ENCODE assay signal across 7 cellular contexts in the genomic region with DNA sequence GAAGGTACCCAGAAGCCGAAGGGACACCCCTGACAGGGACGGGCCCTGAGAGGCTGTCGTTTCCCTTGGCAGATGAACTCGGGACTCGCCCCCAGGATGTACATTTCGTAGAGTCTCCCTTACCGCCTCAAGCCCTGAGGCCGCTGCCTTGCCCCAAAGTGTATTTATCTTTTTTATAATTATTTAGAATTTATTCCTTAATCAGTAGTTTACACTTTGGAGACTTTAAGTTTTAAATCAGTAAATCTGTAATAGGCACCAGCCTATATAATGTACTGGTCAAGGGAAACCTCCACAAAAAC. TPM values are rescaled to one million over a fixed set of nuclear protein-coding genes. Genes with fewer than 3 reads are reported as not detected.
DNase-seq lines count a peak whose midpoint lies in the region; ATAC-seq and TF ChIP-seq lines count a peak whose summit lies in the region.

No MANE protein-coding gene starts in this region.

- H3K27me3 Mint-ChIP-seq in central memory CD8-positive, alpha-beta T cell, result no peaks in the 10 kb centered on the region

- peaks cover 27% of the 10 kb centered on the region for H3K4me1 Mint-ChIP-seq in central memory CD8-positive, alpha-beta T cell

- intact Hi-C loops in HCT116 (cut with micrococcal nuclease), result loop anchor here (2.0 kb wide), 1 partner anchor 61 kb away; no protein-coding TSS in a partner anchor

- no peaks in the 10 kb centered on the region for H3K9me2 ChIP-seq in HCT116 (ENCODE audit: insufficient read depth)

- no peak for TF ChIP-seq CTCF in HCT116 (IDR thresholded peaks at IDR 0.05 in 2 of 3, conservative IDR thresholded peaks at IDR 0.05 in 1 of 3; ENCODE audit: borderline replicate concordance in 1 of 3, insufficient read depth in 1 of 3, low read depth in 2 of 3, low read length in 2 of 3)

- TF ChIP-seq RAD21 in HCT116 (IDR thresholded peaks at IDR 0.05; ENCODE audit: low read depth), result no peak

- peaks cover 5 to 13% of the 10 kb centered on the region in 2 experiments; a peak in 2 of 4 replicates for H3K36me3 ChIP-seq in HCT116 (ENCODE audit: control insufficient read depth in 1 of 2, insufficient read depth in 2 of 2, low read length in 2 of 2)
- peaks cover 33% of the 10 kb centered on the region for H3K36me3 ChIP-seq in MG63
- no peaks in the 10 kb centered on the region for H3K36me3 ChIP-seq in muscle layer of duodenum (ENCODE audit: control insufficient read depth in 1 of 2, insufficient read depth in 2 of 2, low read length in 2 of 2)

- TF ChIP-seq POLR2A in HCT116 (IDR thresholded peaks at IDR 0.05; ENCODE audit: borderline replicate concordance, extremely low read depth, insufficient read depth, insufficient read length), result no peak

- peak overlapping the region; percentile 75 for H3K9ac ChIP-seq in HCT116 (ENCODE audit: low read length)

- peak overlapping the region; percentile 83 for H3K4me3 Mint-ChIP-seq in central memory CD8-positive, alpha-beta T cell

- H3K27ac Mint-ChIP-seq in central memory CD8-positive, alpha-beta T cell (ENCODE audit: low read depth), result peak overlapping the region; percentile 90

- H3K4me3 ChIP-seq in HCT116 (replicated peaks in 1 of 2; ENCODE audit: low read depth in 1 of 2, low read length in 2 of 2) (peak overlapping the region; percentile 70 to 71), MG63 (peak overlapping the region; percentile 85), muscle layer of duodenum (ENCODE audit: low read depth in 1 of 2, low read length in 2 of 2) (peak overlapping the region; percentile 83 to 90)

- ATAC-seq in GM18519 (IDR thresholded peaks at IDR 0.05; ENCODE audit: low FRiP score, unreplicated experiment) (peak; percentile 28), HCT116 (peak; percentile 21; the same call in 1 of the 2 replicates)
- ATAC-seq in central memory CD8-positive, alpha-beta T cell (replicated peaks; ENCODE audit: extremely low read depth, poor library complexity, severe bottlenecking), result peak; percentile 38

- no peaks in the 10 kb centered on the region for H3K9me3 Mint-ChIP-seq in central memory CD8-positive, alpha-beta T cell

- H3K27ac ChIP-seq in HCT116 (ENCODE audit: low read depth, low read length) (peak overlapping the region; percentile 92), muscle layer of duodenum (ENCODE audit: low read length) (peak overlapping the region; percentile 96)

- peaks cover 24 to 46% of the 10 kb centered on the region in 2 experiments for H3K4me1 ChIP-seq in HCT116 (ENCODE audit: control insufficient read depth in 1 of 2, insufficient read depth in 2 of 2, low read length in 2 of 2)
- H3K4me1 ChIP-seq in muscle layer of duodenum (ENCODE audit: control insufficient read depth in 1 of 2, insufficient read depth in 2 of 2, low read length in 2 of 2), result peaks cover 0 to 11% of the 10 kb centered on the region in 2 donors

- CTCF ChIA-PET in HCT116 (lab: Charles Lee), result no interaction called here

- BruUV-seq in HCT116 (replicated peaks; lab: Mats Ljungman, UMichigan), result no TSS peak

- peak overlapping the region; percentile 83 for H3K4me2 ChIP-seq in HCT116 (ENCODE audit: low read length)

- H3K27me3 ChIP-seq in HCT116 (ENCODE audit: insufficient read depth, low read length) (no peaks in the 10 kb centered on the region), MG63 (no peaks in the 10 kb centered on the region), muscle layer of duodenum (ENCODE audit: low read depth, low read length) (no peaks in the 10 kb centered on the region)

- H3K79me2 ChIP-seq in HCT116 (ENCODE audit: insufficient read depth, low read length), result peaks cover 50% of the 10 kb centered on the region

- H4K20me1 ChIP-seq in HCT116 (ENCODE audit: insufficient read depth), result no peaks in the 10 kb centered on the region

- H3K9me3 ChIP-seq in HCT116 (ENCODE audit: control insufficient read depth in 1 of 2, insufficient read depth in 1 of 2, low read depth in 1 of 2, low read length in 2 of 2) (no peaks in the 10 kb centered on the region), MG63 (no peaks in the 10 kb centered on the region), muscle layer of duodenum (ENCODE audit: control insufficient read depth in 1 of 2, low read length in 2 of 2) (no peaks in the 10 kb centered on the region)

- POLR2A ChIA-PET in HCT116 (lab: Charles Lee), result no interaction called here

- peaks cover 17% of the 10 kb centered on the region for H3K36me3 Mint-ChIP-seq in central memory CD8-positive, alpha-beta T cell (ENCODE audit: insufficient read depth)

- no peak overlapping the region for H2AFZ ChIP-seq in HCT116 (ENCODE audit: low read depth, low read length, poor library complexity, severe bottlenecking)

- RAD21 ChIA-PET in HCT116 (lab: Charles Lee; ENCODE audit: low non-redundant PET in 1 of 2, low total read pairs in 2 of 2, uncharacterized antibody in 2 of 2, unreplicated experiment in 2 of 2), result no interaction called here

- DNase-seq in HCT116 (ENCODE audit: low read depth, low spot score) (no peak), MG63 (no peak), NCI-H1092 (lab: John Stamatoyannopoulos, UW) (no peak), GM03348 (ENCODE audit: low spot score) (no peak)
- DNase-seq in central memory CD8-positive, alpha-beta T cell (ENCODE audit: low spot score in 2 of 2), result no peak

TF ChIP-seq in HCT116, 20 proteins besides CTCF, POLR2A, EP300 and RAD21:
- TF ChIP-seq CEBPB (IDR thresholded peaks at IDR 0.05; ENCODE audit: low read depth) (no peak), SP1 (IDR thresholded peaks at IDR 0.05; ENCODE audit: low read depth) (no peak)
TF ChIP-seq in HCT116: peak in this region for 0.

RNA-seq across cellular contexts. Expression of a gene that starts 0.7 kb away (rescaled TPM):
- 33.0 TPM for total RNA-seq in HCT116 (2021; ENCODE audit: unreplicated experiment)
- 8.8 and 13.2 TPM in 2 replicates for polyA plus RNA-seq in HCT116 (2012)
- 24.9 and 45.4 TPM in 2 replicates for total RNA-seq in MG63 (2014; rRNA removed; shearing (Covaris generic); ENCODE audit: low replicate concordance)
